Comparison of ENCODE assay signal across 1 cellular context in the genomic region with DNA sequence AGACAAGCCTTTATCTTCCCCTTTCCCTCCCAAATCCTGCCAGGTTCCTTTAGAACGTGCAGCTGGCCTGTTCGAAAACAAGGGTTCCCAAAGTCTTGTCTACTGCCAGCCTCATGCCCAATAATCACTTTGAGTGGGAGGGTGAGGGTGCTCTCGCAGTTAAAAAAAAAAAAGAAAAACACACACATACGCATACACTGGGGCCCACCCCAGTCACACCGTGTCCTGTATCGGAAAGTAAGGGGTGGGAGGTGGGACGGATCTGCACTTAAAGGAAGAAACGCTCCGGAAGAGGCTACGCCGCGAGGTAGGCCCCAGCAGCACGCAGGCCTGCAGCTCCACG.
TF ChIP-seq lines count a peak whose summit lies in the region.

No MANE protein-coding gene starts in this region.

TF ChIP-seq in HEK293, 187 proteins besides CTCF, POLR2A, EP300 and RAD21 (continued from another document):
- peak; percentile 67 for TF ChIP-seq SP2 (tag by site-specific recombination; IDR thresholded peaks at IDR 0.05)
